Comparison of ENCODE assay signal across 14 cellular contexts in the genomic region with DNA sequence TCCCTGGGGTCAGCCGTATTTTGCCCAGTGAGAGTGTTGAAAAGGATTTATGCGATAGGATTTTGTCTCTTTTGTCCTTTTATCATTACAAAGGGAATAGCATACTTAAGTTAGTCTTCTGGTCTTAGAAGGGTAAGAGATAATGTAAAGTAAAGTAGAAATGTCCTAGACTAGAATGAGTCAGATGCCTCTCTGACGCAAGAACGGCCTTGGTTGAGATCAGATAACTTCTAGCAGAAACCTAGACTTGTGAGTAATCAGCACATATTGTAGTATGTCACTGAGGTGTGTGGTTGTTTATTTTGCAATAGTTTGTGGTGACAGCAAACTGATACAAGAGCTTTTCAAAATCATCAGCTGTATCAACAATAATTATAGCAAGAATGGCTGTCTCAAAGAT.
A peak's percentile ranks its signal among the peaks of the same experiment; 100 is the strongest.
DNase-seq lines count a peak whose midpoint lies in the region; ATAC-seq, FAIRE-seq and TF ChIP-seq lines count a peak whose summit lies in the region.
"Had no signal": no experiment of that assay in that cellular context is flagged by ENCODE, and none has a peak within 500 bp of the region (broad histone marks: within the 10 kb centered on the region; RNA-seq: fewer than 3 reads in every experiment).

No MANE protein-coding gene starts in this region.

- H2AK9ac ChIP-seq in IMR-90 (replicated peaks; ENCODE audit: low read depth, low read length, poor library complexity): no peak overlapping the region

- H3K27ac ChIP-seq in IMR-90 (ENCODE audit: insufficient read depth, low read length): no peak overlapping the region
- H3K27ac ChIP-seq in foreskin keratinocyte: no peak overlapping the region
- no peak overlapping the region for H3K27ac ChIP-seq in A673 (ENCODE audit: low read depth, low read length, poor library complexity, severe bottlenecking)
- H3K27ac ChIP-seq in osteoblast (ENCODE audit: low read depth, low read length): no peak overlapping the region

- no peak overlapping the region for H3K9ac ChIP-seq in IMR-90 (ENCODE audit: low read depth, low read length)

- whole genome bisulfite sequencing in IMR-90 (ENCODE audit: extremely low coverage in 2 of 2, insufficient read length in 1 of 2), 2 experiments: 80% methylated on average over 2 of the region's 4 CpGs; no CpG with 5 or more reads in 1 of the 2 experiments

- peak; percentile 11 for DNase-seq in Daoy (ENCODE audit: low read depth)
- DNase-seq in IMR-90: no peak
- DNase-seq in SKM-1 (lab: John Stamatoyannopoulos, UW; ENCODE audit: unreplicated experiment): peak; percentile 79
- DNase-seq in foreskin keratinocyte: peak; percentile 67 to 93
- DNase-seq in A673 (ENCODE audit: low spot score): no peak
- DNase-seq in osteoblast (ENCODE audit: insufficient read length, low spot score, missing footprints): no peak
- no peak for DNase-seq in Ammon's horn (ENCODE audit: low spot score)
- no peak for DNase-seq in frontal cortex (ENCODE audit: low spot score in 2 of 2)
- DNase-seq: activated CD4-positive, CD25-positive, alpha-beta regulatory T cell; DMS79; NCI-H526; small intestine; stimulated activated naive B cell treated with anti-CD40 and anti-IgM and Interleukin-4, amounts not matched to agents 10 μg/mL and 1 μg/mL and 100 μg/mL, for 72 hours had no signal

- in situ Hi-C loops in IMR-90 (cut with MboI; ENCODE audit: low sequenced_read_pairs): no loop called here

- H3K23ac ChIP-seq in IMR-90 (ENCODE audit: low read depth, low read length): no peak overlapping the region

- H4K8ac ChIP-seq in IMR-90 (ENCODE audit: low read depth in 2 of 2, low read length in 2 of 2): no peak overlapping the region

- H3K4me2 ChIP-seq in IMR-90 (ENCODE audit: low read depth, low read length) (no peak overlapping the region), osteoblast (ENCODE audit: insufficient read depth, low read length) (no peak overlapping the region)

- H3K14ac ChIP-seq in IMR-90 (replicated peaks; ENCODE audit: low read depth, low read length): no peak overlapping the region

- no peak for TF ChIP-seq POLR2A in IMR-90 (IDR thresholded peaks at IDR 0.05; ENCODE audit: low read depth, low read length)

- H4K5ac ChIP-seq in IMR-90 (ENCODE audit: low read depth, low read length): no peak overlapping the region

- intact Hi-C loops in IMR-90 (cut with micrococcal nuclease) (no loop called here), A673 (cut with micrococcal nuclease; ENCODE audit: unreplicated experiment) (no loop called here)

- H3K9me1 ChIP-seq in IMR-90 (ENCODE audit: insufficient read depth, low read length): no peaks in the 10 kb centered on the region

- H3K4me1 ChIP-seq in IMR-90 (ENCODE audit: control insufficient read depth, insufficient read depth, low read length) (no peaks in the 10 kb centered on the region), foreskin keratinocyte (no peaks in the 10 kb centered on the region), A673 (ENCODE audit: insufficient read depth, low read length, poor library complexity, severe bottlenecking) (no peaks in the 10 kb centered on the region), osteoblast (ENCODE audit: insufficient read depth, low read length) (no peaks in the 10 kb centered on the region)

- H4K20me1 ChIP-seq in IMR-90 (ENCODE audit: insufficient read depth, low read length) (no peaks in the 10 kb centered on the region), osteoblast (ENCODE audit: insufficient read depth, low read length) (no peaks in the 10 kb centered on the region)

- H3K79me2 ChIP-seq in osteoblast (ENCODE audit: insufficient read depth, low read length): no peaks in the 10 kb centered on the region

- no peak overlapping the region for H2BK120ac ChIP-seq in IMR-90 (ENCODE audit: low read depth, low read length)

- no peaks in the 10 kb centered on the region for H3K27me3 ChIP-seq in IMR-90 (ENCODE audit: control insufficient read depth, insufficient read depth, low read length)
- no peaks in the 10 kb centered on the region for H3K27me3 ChIP-seq in foreskin keratinocyte
- H3K27me3 ChIP-seq in A673 (replicated peaks; ENCODE audit: insufficient read depth, low read depth, low read length, poor library complexity): no peaks in the 10 kb centered on the region
- H3K27me3 ChIP-seq in osteoblast (ENCODE audit: insufficient read depth, low read length): no peaks in the 10 kb centered on the region

- H3K4me3 ChIP-seq in IMR-90 (ENCODE audit: insufficient read depth, low read depth, low read length): no peak overlapping the region
- H3K4me3 ChIP-seq in A673 (ENCODE audit: low read depth, low read length, poor library complexity, severe bottlenecking): no peak overlapping the region
- no peak overlapping the region for H3K4me3 ChIP-seq in osteoblast (ENCODE audit: insufficient read depth, low read length)
- H3K4me3 ChIP-seq: HAP-1 had no signal

- BruUV-seq in IMR-90 (replicated peaks; lab: Mats Ljungman, UMichigan): no TSS peak
- no TSS peak for BruUV-seq in A673 (replicated peaks; lab: Mats Ljungman, UMichigan)

- H3K79me1 ChIP-seq in IMR-90 (ENCODE audit: low read depth in 1 of 2, low read length in 2 of 2): no peaks in the 10 kb centered on the region

- no peak overlapping the region for H3K4ac ChIP-seq in IMR-90 (ENCODE audit: low read depth, low read length)

- H3K56ac ChIP-seq in IMR-90 (ENCODE audit: extremely low read depth, insufficient read depth, low read length): no peak overlapping the region

- TF ChIP-seq RAD21 in IMR-90 (IDR thresholded peaks at IDR 0.05; ENCODE audit: low read length): no peak

- H3K9me3 ChIP-seq in IMR-90 (ENCODE audit: control insufficient read depth, insufficient read depth, low read length) (0 out of 2 replicates have a peak, but pooled peaks cover 2% of the 10 kb centered on the region), A673 (ENCODE audit: low read depth, low read length, poor library complexity, severe bottlenecking) (peaks cover 13% of the 10 kb centered on the region), osteoblast (ENCODE audit: low read depth, low read length) (no peaks in the 10 kb centered on the region)
- H3K9me3 ChIP-seq: HAP-1 had no signal

- no peak overlapping the region for H2AFZ ChIP-seq in IMR-90 (replicated peaks; ENCODE audit: low read length, poor library complexity)
- no peak overlapping the region for H2AFZ ChIP-seq in osteoblast (ENCODE audit: low read length)

- H2BK15ac ChIP-seq in IMR-90 (ENCODE audit: low read depth, low read length): no peak overlapping the region

- no peak overlapping the region for H3K18ac ChIP-seq in IMR-90 (ENCODE audit: low read depth, low read length)

- H2BK5ac ChIP-seq in IMR-90 (ENCODE audit: low read depth, low read length, poor library complexity, severe bottlenecking): no peak overlapping the region

- no peak overlapping the region for H2AK5ac ChIP-seq in IMR-90 (ENCODE audit: low read depth, low read length)

- no peak overlapping the region for H2BK20ac ChIP-seq in IMR-90 (ENCODE audit: low read depth, low read length)

- dilution Hi-C loops in IMR-90 (cut with HindIII; ENCODE audit: low sequenced_read_pairs, unreplicated experiment): no loop called here

- ATAC-seq in IMR-90 (ENCODE audit: low read depth): no peak
- peak; percentile 92 for ATAC-seq in foreskin keratinocyte
- ATAC-seq: stimulated activated naive B cell treated with anti-CD40 and anti-IgM and Interleukin-4, amounts not matched to agents 10 μg/mL and 1 μg/mL and 100 μg/mL, for 72 hours had no signal

- no peak for TF ChIP-seq CTCF in IMR-90 (conservative IDR thresholded peaks at IDR 0.05; ENCODE audit: low read depth, low read length)
- TF ChIP-seq CTCF in foreskin keratinocyte (conservative IDR thresholded peaks at IDR 0.05): no peak
- TF ChIP-seq CTCF in A673 (conservative IDR thresholded peaks at IDR 0.05; ENCODE audit: low read depth, low read length): no peak
- no peak for TF ChIP-seq CTCF in osteoblast (IDR thresholded peaks at IDR 0.05; ENCODE audit: extremely low read depth, low read depth, low read length)

- no peaks in the 10 kb centered on the region for H3K36me3 ChIP-seq in IMR-90 (ENCODE audit: control insufficient read depth, insufficient read depth, low read length)
- H3K36me3 ChIP-seq in A673 (ENCODE audit: insufficient read depth, low read length, poor library complexity, severe bottlenecking): no peaks in the 10 kb centered on the region
- no peaks in the 10 kb centered on the region for H3K36me3 ChIP-seq in osteoblast (ENCODE audit: insufficient read depth, low read length)
- H3K36me3 ChIP-seq: HAP-1 had no signal

- FAIRE-seq in frontal cortex (lab: Jason Lieb, UNC): no peak

- CTCF ChIA-PET in IMR-90 (lab: Yijun Ruan, JAX): interaction anchor here (0.5 kb wide), 1 partner anchor 267 kb away, joined by 3 read pairs; no protein-coding TSS in a partner anchor
- CTCF ChIA-PET in A673 (lab: Charles Lee): no interaction called here

- POLR2A ChIA-PET in IMR-90 (lab: Charles Lee; ENCODE audit: unreplicated experiment): no interaction called here
- POLR2A ChIA-PET in A673 (lab: Charles Lee; ENCODE audit: low non-redundant PET): interaction anchor here (0.5 kb wide), 1 partner anchor 255 kb away, joined by 3 read pairs; no protein-coding TSS in a partner anchor

- H4K91ac ChIP-seq in IMR-90 (ENCODE audit: insufficient read depth, low read depth, low read length): no peak overlapping the region

TF ChIP-seq in IMR-90, 13 proteins besides CTCF, POLR2A, EP300 and RAD21:
- no peak for TF ChIP-seq BHLHE40 (IDR thresholded peaks at IDR 0.05; ENCODE audit: low read depth, low read length)
- no peak for TF ChIP-seq RFX5 (IDR thresholded peaks at IDR 0.05; ENCODE audit: low read depth, low read length)
- peak; percentile 62 for TF ChIP-seq CEBPB (IDR thresholded peaks at IDR 0.05; ENCODE audit: low read depth, low read length)

Comparison
In these comparisons a context has a peak if more than half of its experiments do, and no peak if none do; other contexts are left out.
1. DNase-seq: peak in Daoy (single experiment), SKM-1 (single experiment) and foreskin keratinocyte (2 of 2); none in IMR-90 (single experiment), A673 (single experiment), osteoblast (single experiment), Ammon's horn (single experiment) and frontal cortex (0 of 2).